Comparison of ENCODE assay signal across 8 cellular contexts in genomic region chr1:94854458-94855306, GRCh38. TPM values are rescaled to one million over a fixed set of nuclear protein-coding genes. Genes with fewer than 3 reads are reported as not detected.
DNase-seq lines count a peak whose midpoint lies in the region; ATAC-seq and TF ChIP-seq lines count a peak whose summit lies in the region.

No MANE protein-coding gene starts in this region.

- intact Hi-C loops in dorsolateral prefrontal cortex (cut with DNase I), result loop anchor here (1.0 to 5.0 kb wide), 5 partner anchors 72 to 378 kb away; partner anchors contain the start of gene CNN3 (in 1 of the 2)

- H3K27me3 ChIP-seq in BE2C (no peaks in the 10 kb centered on the region), dorsolateral prefrontal cortex (no peaks in the 10 kb centered on the region), liver (ENCODE audit: control insufficient read depth in 4 of 4, insufficient read depth in 4 of 4, low read length in 3 of 4) (no peaks in the 10 kb centered on the region)

- H3K4me1 ChIP-seq in BE2C (peaks cover 10% of the 10 kb centered on the region), liver (ENCODE audit: control insufficient read depth in 4 of 4, insufficient read depth in 4 of 4, low read length in 3 of 4) (no peaks in the 10 kb centered on the region)

- H3K9me3 ChIP-seq in BE2C (no peaks in the 10 kb centered on the region), liver (ENCODE audit: control insufficient read depth in 4 of 4, low read length in 3 of 4) (no peaks in the 10 kb centered on the region)

- DNase-seq in BE2C (peak; percentile 75), GM19238 (ENCODE audit: insufficient read length, low spot score) (peak; percentile 81), NCI-H446 treated with DMSO at 0.1 percent for 48 hours (lab: John Stamatoyannopoulos, UW) (peak; percentile 83), dorsolateral prefrontal cortex (peak; percentile 73 to 92 (median 86))
- DNase-seq in activated CD4-positive, alpha-beta T cell treated with anti-CD3 and anti-CD28 coated beads for 48 hours, result peak; percentile 85
- DNase-seq in stimulated activated CD4-positive, alpha-beta T cell treated with anti-CD3 and anti-CD28 coated beads, Interleukin-2, amount 100 ng/mL, for 48 hours, result peak; percentile 60 to 66

- H3K9ac ChIP-seq in liver (ENCODE audit: low read depth in 1 of 2, low read length in 2 of 2), result peak overlapping the region; percentile 28 to 54

- TF ChIP-seq RAD21 in liver (IDR thresholded peaks at IDR 0.05), result peak; percentile 99 to 100

- H3K4me3 ChIP-seq in BE2C (ENCODE audit: low read depth, low read length) (peak overlapping the region; percentile 47), dorsolateral prefrontal cortex (peak overlapping the region; percentile 9 to 74 (median 51)), liver (ENCODE audit: low read depth in 1 of 3, low read length in 3 of 3) (peak overlapping the region in 2 of 3 donors; percentile 51 to 53)

- peak; percentile 82 for TF ChIP-seq CTCF in BE2C (IDR thresholded peaks at IDR 0.05; ENCODE audit: low read depth, low read length)
- TF ChIP-seq CTCF in dorsolateral prefrontal cortex (IDR thresholded peaks at IDR 0.05 in 54 of 56, conservative IDR thresholded peaks at IDR 0.05 in 2 of 56; ENCODE audit: low read depth in 1 of 56, partially characterized antibody in 56 of 56), result peak; percentile 76 to 98 (median 94)
- peak; percentile 98 for TF ChIP-seq CTCF in liver (IDR thresholded peaks at IDR 0.05; ENCODE audit: low read depth, low read length, missing input control)

- ATAC-seq in HG03432 (IDR thresholded peaks at IDR 0.05; ENCODE audit: unreplicated experiment), result peak; percentile 98

- WGBS in liver, result 19% methylated on average over 21 of the region's 21 CpGs

- H3K27ac ChIP-seq in dorsolateral prefrontal cortex (peak overlapping the region in 39 of 59 donors; percentile 6 to 81 (median 51)), liver (ENCODE audit: low read depth in 1 of 2, low read length in 2 of 2) (peak overlapping the region; percentile 45 to 46)

- H3K36me3 ChIP-seq in BE2C (no peaks in the 10 kb centered on the region), liver (ENCODE audit: control insufficient read depth in 4 of 4, insufficient read depth in 3 of 4, low read depth in 1 of 4, low read length in 3 of 4) (no peaks in the 10 kb centered on the region)

TF ChIP-seq in liver, 16 proteins besides CTCF, POLR2A, EP300 and RAD21:
- TF ChIP-seq, protein P1, sequence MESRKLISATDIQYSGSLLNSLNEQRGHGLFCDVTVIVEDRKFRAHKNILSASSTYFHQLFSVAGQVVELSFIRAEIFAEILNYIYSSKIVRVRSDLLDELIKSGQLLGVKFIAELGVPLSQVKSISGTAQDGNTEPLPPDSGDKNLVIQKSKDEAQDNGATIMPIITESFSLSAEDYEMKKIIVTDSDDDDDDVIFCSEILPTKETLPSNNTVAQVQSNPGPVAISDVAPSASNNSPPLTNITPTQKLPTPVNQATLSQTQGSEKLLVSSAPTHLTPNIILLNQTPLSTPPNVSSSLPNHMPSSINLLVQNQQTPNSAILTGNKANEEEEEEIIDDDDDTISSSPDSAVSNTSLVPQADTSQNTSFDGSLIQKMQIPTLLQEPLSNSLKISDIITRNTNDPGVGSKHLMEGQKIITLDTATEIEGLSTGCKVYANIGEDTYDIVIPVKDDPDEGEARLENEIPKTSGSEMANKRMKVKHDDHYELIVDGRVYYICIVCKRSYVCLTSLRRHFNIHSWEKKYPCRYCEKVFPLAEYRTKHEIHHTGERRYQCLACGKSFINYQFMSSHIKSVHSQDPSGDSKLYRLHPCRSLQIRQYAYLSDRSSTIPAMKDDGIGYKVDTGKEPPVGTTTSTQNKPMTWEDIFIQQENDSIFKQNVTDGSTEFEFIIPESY (IDR thresholded peaks at IDR 0.05), result no peak
- TF ChIP-seq, protein P2, sequence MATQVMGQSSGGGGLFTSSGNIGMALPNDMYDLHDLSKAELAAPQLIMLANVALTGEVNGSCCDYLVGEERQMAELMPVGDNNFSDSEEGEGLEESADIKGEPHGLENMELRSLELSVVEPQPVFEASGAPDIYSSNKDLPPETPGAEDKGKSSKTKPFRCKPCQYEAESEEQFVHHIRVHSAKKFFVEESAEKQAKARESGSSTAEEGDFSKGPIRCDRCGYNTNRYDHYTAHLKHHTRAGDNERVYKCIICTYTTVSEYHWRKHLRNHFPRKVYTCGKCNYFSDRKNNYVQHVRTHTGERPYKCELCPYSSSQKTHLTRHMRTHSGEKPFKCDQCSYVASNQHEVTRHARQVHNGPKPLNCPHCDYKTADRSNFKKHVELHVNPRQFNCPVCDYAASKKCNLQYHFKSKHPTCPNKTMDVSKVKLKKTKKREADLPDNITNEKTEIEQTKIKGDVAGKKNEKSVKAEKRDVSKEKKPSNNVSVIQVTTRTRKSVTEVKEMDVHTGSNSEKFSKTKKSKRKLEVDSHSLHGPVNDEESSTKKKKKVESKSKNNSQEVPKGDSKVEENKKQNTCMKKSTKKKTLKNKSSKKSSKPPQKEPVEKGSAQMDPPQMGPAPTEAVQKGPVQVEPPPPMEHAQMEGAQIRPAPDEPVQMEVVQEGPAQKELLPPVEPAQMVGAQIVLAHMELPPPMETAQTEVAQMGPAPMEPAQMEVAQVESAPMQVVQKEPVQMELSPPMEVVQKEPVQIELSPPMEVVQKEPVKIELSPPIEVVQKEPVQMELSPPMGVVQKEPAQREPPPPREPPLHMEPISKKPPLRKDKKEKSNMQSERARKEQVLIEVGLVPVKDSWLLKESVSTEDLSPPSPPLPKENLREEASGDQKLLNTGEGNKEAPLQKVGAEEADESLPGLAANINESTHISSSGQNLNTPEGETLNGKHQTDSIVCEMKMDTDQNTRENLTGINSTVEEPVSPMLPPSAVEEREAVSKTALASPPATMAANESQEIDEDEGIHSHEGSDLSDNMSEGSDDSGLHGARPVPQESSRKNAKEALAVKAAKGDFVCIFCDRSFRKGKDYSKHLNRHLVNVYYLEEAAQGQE (IDR thresholded peaks at IDR 0.05), result no peak
- TF ChIP-seq YY1 (IDR thresholded peaks at IDR 0.05) (peak; percentile 22), RXRA (IDR thresholded peaks at IDR 0.05) (peak in 1 of 2 donors; percentile 27)

RNA-seq across cellular contexts. Expression of gene SLC44A3, which starts 34.5 kb away (rescaled TPM):
- polyA plus RNA-seq in BE2C (2012; ENCODE audit: insufficient read depth, insufficient read length, low read depth), result not detected
- total RNA-seq in dorsolateral prefrontal cortex, result 10 to 100 TPM in 51 of 120 experiments, 1 to 10 TPM in 69; 3.1 to 27.1 (median 9.2) TPM
- total RNA-seq in liver, result 1 to 10 TPM; 2.4 to 2.6 TPM
- polyA plus RNA-seq in liver, result 1 to 10 TPM; 2.8 TPM

Comparison
In these comparisons a context has a peak if more than half of its experiments do, and no peak if none do; other contexts are left out.
1. Peak in every context shown above with its lines: DNase-seq, ATAC-seq, H3K4me3 ChIP-seq and H3K27ac ChIP-seq.